2 cellular contexts compared by ENCODE assay signal in the genomic region with DNA sequence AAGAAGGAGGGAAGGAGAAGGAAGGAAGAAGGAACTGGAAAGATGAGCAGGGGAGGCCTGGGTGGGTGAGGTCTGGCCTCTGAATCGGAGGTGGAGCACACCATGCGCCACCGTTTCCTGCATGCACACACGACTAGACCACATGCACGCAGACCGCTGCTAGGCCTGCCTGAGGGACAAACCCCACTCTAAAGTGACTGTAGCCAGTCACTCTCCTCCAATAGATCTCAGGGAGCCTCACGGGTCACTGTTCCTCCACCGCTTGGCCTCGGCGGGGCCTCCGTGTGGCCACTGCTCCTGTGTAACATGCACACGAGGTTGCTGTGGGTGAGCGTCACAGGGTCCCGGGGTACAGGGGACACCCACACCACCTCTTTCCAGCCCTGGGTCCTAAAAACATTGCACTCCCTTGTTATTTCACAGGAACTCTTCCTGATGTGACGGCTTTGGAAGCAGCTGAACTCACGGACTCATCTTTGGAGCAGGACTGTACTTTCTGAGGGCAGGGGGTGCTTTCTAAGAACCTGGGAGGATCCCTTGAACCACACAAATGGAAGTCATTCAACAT.
TF ChIP-seq lines count a peak whose summit lies in the region.

No MANE protein-coding gene starts in this region.

TF ChIP-seq in IMR-90, 13 proteins besides CTCF, POLR2A, EP300 and RAD21:
- TF ChIP-seq, protein P1, sequence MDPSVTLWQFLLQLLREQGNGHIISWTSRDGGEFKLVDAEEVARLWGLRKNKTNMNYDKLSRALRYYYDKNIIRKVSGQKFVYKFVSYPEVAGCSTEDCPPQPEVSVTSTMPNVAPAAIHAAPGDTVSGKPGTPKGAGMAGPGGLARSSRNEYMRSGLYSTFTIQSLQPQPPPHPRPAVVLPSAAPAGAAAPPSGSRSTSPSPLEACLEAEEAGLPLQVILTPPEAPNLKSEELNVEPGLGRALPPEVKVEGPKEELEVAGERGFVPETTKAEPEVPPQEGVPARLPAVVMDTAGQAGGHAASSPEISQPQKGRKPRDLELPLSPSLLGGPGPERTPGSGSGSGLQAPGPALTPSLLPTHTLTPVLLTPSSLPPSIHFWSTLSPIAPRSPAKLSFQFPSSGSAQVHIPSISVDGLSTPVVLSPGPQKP (IDR thresholded peaks at IDR 0.05; ENCODE audit: borderline replicate concordance, low read depth, low read length): no peak
- no peak for TF ChIP-seq NFE2L2 (IDR thresholded peaks at IDR 0.05; ENCODE audit: low read depth, low read length)
- TF ChIP-seq CHD1 (IDR thresholded peaks at IDR 0.05; ENCODE audit: low read depth, low read length): no peak
- TF ChIP-seq MAFK (IDR thresholded peaks at IDR 0.05; ENCODE audit: low read depth, low read length): no peak

TF ChIP-seq in K562, 482 proteins besides CTCF, POLR2A, EP300 and RAD21:
- TF ChIP-seq ZBTB33 (CRISPR knock-in tag; IDR thresholded peaks at IDR 0.05): peak; percentile 76
- no peak for TF ChIP-seq STAT5B (CRISPR knock-in tag; IDR thresholded peaks at IDR 0.05)
- no peak for TF ChIP-seq EZH2 (IDR thresholded peaks at IDR 0.05; ENCODE audit: borderline replicate concordance, low read depth, low read length)
